8 cellular contexts compared by ENCODE assay signal in genomic region chr1:16913616-16913865, GRCh38. TPM values are rescaled to one million over a fixed set of nuclear protein-coding genes. Genes with fewer than 3 reads are reported as not detected.
A peak's percentile ranks its signal among the peaks of the same experiment; 100 is the strongest.
DNase-seq lines count a peak whose midpoint lies in the region; ATAC-seq and TF ChIP-seq lines count a peak whose summit lies in the region.

No MANE protein-coding gene starts in this region.

- no peaks in the 10 kb centered on the region for H3K36me3 Mint-ChIP-seq in activated naive CD4-positive, alpha-beta T cell treated with anti-CD3 and anti-CD28 coated beads, Interleukin-2, amount 50 U/mL, for 24 hours

- H3K4me3 ChIP-seq in astrocyte of the spinal cord (ENCODE audit: low read depth, low read length), result peak overlapping the region; percentile 51
- peak overlapping the region; percentile 48 to 86 for H3K4me3 ChIP-seq in mesenchymal stem cell (ENCODE audit: insufficient read depth in 1 of 2, low read depth in 1 of 2, low read length in 2 of 2)
- peak overlapping the region; percentile 53 for H3K4me3 ChIP-seq in upper lobe of right lung

- no peaks in the 10 kb centered on the region for H3K9me3 Mint-ChIP-seq in activated naive CD4-positive, alpha-beta T cell treated with anti-CD3 and anti-CD28 coated beads, Interleukin-2, amount 50 U/mL, for 24 hours

- peak overlapping the region; percentile 85 for H3K4me3 Mint-ChIP-seq in activated naive CD4-positive, alpha-beta T cell treated with anti-CD3 and anti-CD28 coated beads, Interleukin-2, amount 50 U/mL, for 24 hours

- peak overlapping the region; percentile 89 for H4K8ac ChIP-seq in mesenchymal stem cell (ENCODE audit: low read length)

- H3K79me1 ChIP-seq in mesenchymal stem cell (replicated peaks; ENCODE audit: low read length, poor library complexity, severe bottlenecking), result peaks cover 4% of the 10 kb centered on the region

- in situ Hi-C loops in astrocyte of the spinal cord (cut with HindIII; ENCODE audit: low sequenced_read_pairs), result no loop called here

- TF ChIP-seq CTCF in astrocyte of the spinal cord (IDR thresholded peaks at IDR 0.05; ENCODE audit: low read depth, low read length) (no peak), upper lobe of right lung (IDR thresholded peaks at IDR 0.05) (no peak)

- peaks cover 46% of the 10 kb centered on the region for H3K4me1 Mint-ChIP-seq in activated naive CD4-positive, alpha-beta T cell treated with anti-CD3 and anti-CD28 coated beads, Interleukin-2, amount 50 U/mL, for 24 hours

- no peaks in the 10 kb centered on the region for H3K9me3 ChIP-seq in mesenchymal stem cell (ENCODE audit: control insufficient read depth, low read length)
- no peaks in the 10 kb centered on the region for H3K9me3 ChIP-seq in upper lobe of right lung

- H3K4me2 ChIP-seq in mesenchymal stem cell (ENCODE audit: low read length, poor library complexity, severe bottlenecking), result peak overlapping the region; percentile 97

- H2BK15ac ChIP-seq in mesenchymal stem cell (ENCODE audit: low read depth, poor library complexity, severe bottlenecking), result peak overlapping the region; percentile 44

- H2BK5ac ChIP-seq in mesenchymal stem cell (ENCODE audit: low read depth, low read length, poor library complexity, severe bottlenecking), result no peak overlapping the region

- H3K4ac ChIP-seq in mesenchymal stem cell (ENCODE audit: low read depth in 1 of 2, low read length in 2 of 2), result peak overlapping the region; percentile 75 to 79

- intact Hi-C loops in upper lobe of right lung (cut with DNase I), result no loop called here

- H3K18ac ChIP-seq in mesenchymal stem cell (ENCODE audit: low read depth in 1 of 2, low read length in 2 of 2), result peak overlapping the region; percentile 69 to 96

- H3K27me3 ChIP-seq in mesenchymal stem cell (ENCODE audit: control insufficient read depth in 1 of 2, insufficient read depth in 1 of 2, low read length in 2 of 2) (peaks cover 0 to 2% of the 10 kb centered on the region in 2 experiments), upper lobe of right lung (no peaks in the 10 kb centered on the region)

- H3K9ac ChIP-seq in mesenchymal stem cell (ENCODE audit: low read length), result peak overlapping the region; percentile 87

- H3K27ac ChIP-seq in mesenchymal stem cell (ENCODE audit: low read length, poor library complexity, severe bottlenecking) (no peak overlapping the region), upper lobe of right lung (peak overlapping the region; percentile 67)

- H3K27me3 Mint-ChIP-seq in activated naive CD4-positive, alpha-beta T cell treated with anti-CD3 and anti-CD28 coated beads, Interleukin-2, amount 50 U/mL, for 24 hours, result no peaks in the 10 kb centered on the region

- no peak overlapping the region for H2BK12ac ChIP-seq in mesenchymal stem cell (ENCODE audit: low read length in 2 of 2)

- ATAC-seq in upper lobe of right lung, result no peak
- no peak for ATAC-seq in HG03571 (IDR thresholded peaks at IDR 0.05; ENCODE audit: unreplicated experiment)
- no peak for ATAC-seq in activated CD4-positive, CD25-positive, alpha-beta regulatory T cell treated with anti-CD3 and anti-CD28 coated beads, Interleukin-2, amount 50 U/mL, for 24 hours

- H3K27ac Mint-ChIP-seq in activated naive CD4-positive, alpha-beta T cell treated with anti-CD3 and anti-CD28 coated beads, Interleukin-2, amount 50 U/mL, for 24 hours, result peak overlapping the region; percentile 30

- peak overlapping the region; percentile 35 for H2AK5ac ChIP-seq in mesenchymal stem cell (ENCODE audit: low read length, severe bottlenecking)

- peak overlapping the region; percentile 64 for H4K91ac ChIP-seq in mesenchymal stem cell (ENCODE audit: low read length)

- peaks cover 9% of the 10 kb centered on the region for H3K4me1 ChIP-seq in mesenchymal stem cell (ENCODE audit: control insufficient read depth, insufficient read depth, low read depth, low read length)
- H3K4me1 ChIP-seq in upper lobe of right lung, result peaks cover 13% of the 10 kb centered on the region

- peak overlapping the region in 1 of 2 experiments; percentile 95 for H3K14ac ChIP-seq in mesenchymal stem cell (ENCODE audit: low read length in 2 of 2)

- WGBS in mesenchymal stem cell, result 5% methylated on average over 10 of the region's 19 CpGs

- peak overlapping the region in 1 of 2 experiments; percentile 72 for H3K23ac ChIP-seq in mesenchymal stem cell (ENCODE audit: low read length in 2 of 2)

- no peak for DNase-seq in activated naive CD4-positive, alpha-beta T cell (lab: John Stamatoyannopoulos, UW)
- DNase-seq in astrocyte of the spinal cord (ENCODE audit: low read depth, low spot score) (no peak), mesenchymal stem cell (no peak), upper lobe of right lung (no peak), NCI-H2107 (lab: John Stamatoyannopoulos, UW) (no peak)

- H2AFZ ChIP-seq in mesenchymal stem cell (ENCODE audit: low read depth, low read length), result peak overlapping the region; percentile 96

- H2BK120ac ChIP-seq in mesenchymal stem cell (ENCODE audit: low read depth, low read length), result no peak overlapping the region

- H3K36me3 ChIP-seq in mesenchymal stem cell (ENCODE audit: control insufficient read depth in 1 of 2, insufficient read depth in 2 of 2, low read depth in 1 of 2, low read length in 2 of 2) (no peaks in the 10 kb centered on the region), upper lobe of right lung (no peaks in the 10 kb centered on the region)

RNA-seq across cellular contexts. Expression of gene CROCC, which starts 8.2 kb away (rescaled TPM):
- 7.4 TPM for polyA plus RNA-seq in mesenchymal stem cell (2013, experiment 1 of 2)
- polyA plus RNA-seq in mesenchymal stem cell (2013, experiment 2 of 2), result 6.9 TPM
- total RNA-seq in upper lobe of right lung, result 20.9 TPM

RNA-seq across cellular contexts. Expression of gene RNU1-2, which starts 17.8 kb away (rescaled TPM):
- polyA plus RNA-seq in mesenchymal stem cell (2013, experiment 1 of 2), result not detected
- polyA plus RNA-seq in mesenchymal stem cell (2013, experiment 2 of 2), result not detected
- total RNA-seq in upper lobe of right lung, result 6,622 TPM
